In genomic region chr1:24551290-24551859, GRCh38 we compare ENCODE assay signal across 1 cellular context.
TF ChIP-seq lines count a peak whose summit lies in the region.

No MANE protein-coding gene starts in this region.

TF ChIP-seq in K562, 482 proteins besides CTCF, POLR2A, EP300 and RAD21 (continued from another document):
- TF ChIP-seq ZBTB34 (CRISPR knock-in tag; IDR thresholded peaks at IDR 0.05) (no peak), MTA3 (IDR thresholded peaks at IDR 0.05; ENCODE audit: borderline replicate concordance) (no peak), THRA (IDR thresholded peaks at IDR 0.05) (no peak), PRDM10 (IDR thresholded peaks at IDR 0.05; ENCODE audit: partially characterized antibody) (peak; percentile 86), NONO (IDR thresholded peaks at IDR 0.05; ENCODE audit: low read depth in 2 of 2, low read length in 1 of 2) (no peak), SMAD2 (IDR thresholded peaks at IDR 0.05; ENCODE audit: low read depth, low read length) (no peak), GTF2F1 (IDR thresholded peaks at IDR 0.05; ENCODE audit: low read depth, low read length) (no peak), MEIS2 (IDR thresholded peaks at IDR 0.05; ENCODE audit: partially characterized antibody) (peak; percentile 47), ETV1 (tag; conservative IDR thresholded peaks at IDR 0.05; ENCODE audit: low read depth) (0 out of 2 replicates have a peak, but pooled peaks have one; percentile 4), SMARCA5 (IDR thresholded peaks at IDR 0.05) (peak; percentile 65; the same call in 1 of the 2 replicates), RBM25 (IDR thresholded peaks at IDR 0.05; ENCODE audit: low read depth, low read length, severe bottlenecking) (peak; percentile 91), GTF2E2 (tag; IDR thresholded peaks at IDR 0.05) (no peak), EGR1 (conservative IDR thresholded peaks at IDR 0.05) (no peak), ZNF12 (CRISPR knock-in tag; IDR thresholded peaks at IDR 0.05) (no peak), KDM1A (IDR thresholded peaks at IDR 0.05) (peak in 1 of 2 experiments; percentile 62; a peak in 2 of 4 replicates), NCOA6 (IDR thresholded peaks at IDR 0.05) (no peak), ZNF134 (CRISPR knock-in tag; conservative IDR thresholded peaks at IDR 0.05) (no peak), EHMT2 (IDR thresholded peaks at IDR 0.05) (no peak), TARDBP (IDR thresholded peaks at IDR 0.05) (no peak), HNRNPH1 (optimal IDR thresholded peaks at IDR 0.05; ENCODE audit: low read depth, low read length) (no peak), KAT2B (IDR thresholded peaks at IDR 0.05; ENCODE audit: low read depth, low read length) (no peak), LCOR (CRISPR knock-in tag; IDR thresholded peaks at IDR 0.05) (no peak), BHLHE40 (IDR thresholded peaks at IDR 0.05; ENCODE audit: low read length) (no peak), ZNF24 (IDR thresholded peaks at IDR 0.05) (peak; percentile 55; the same call in 1 of the 2 replicates), CBFA2T3 (IDR thresholded peaks at IDR 0.05) (no peak), ZBTB40 (IDR thresholded peaks at IDR 0.05) (no peak), ZBTB40 (CRISPR knock-in tag; IDR thresholded peaks at IDR 0.05) (no peak)
